Comparison of ENCODE assay signal across 8 cellular contexts in genomic region chr7:26863504-26864308, GRCh38. TPM values are rescaled to one million over a fixed set of nuclear protein-coding genes. Genes with fewer than 3 reads are reported as not detected.
DNase-seq lines count a peak whose midpoint lies in the region; ATAC-seq and TF ChIP-seq lines count a peak whose summit lies in the region.

No MANE protein-coding gene starts in this region.

- intact Hi-C loops in activated CD4-positive, alpha-beta memory T cell treated with anti-CD3 and anti-CD28 coated beads for 36 hours (cut with micrococcal nuclease) = loop anchor here (1.0 to 10.0 kb wide), 9 partner anchors 171 to 1681 kb away; partner anchors contain the start of genes HOXA1, NFE2L3 and SNX10

- DNase-seq in DMS114 treated with DMSO at 0.1 percent for 48 hours (lab: John Stamatoyannopoulos, UW; ENCODE audit: unreplicated experiment) (peak; percentile 30), LNCaP clone FGC (ENCODE audit: low read depth) (no peak), fibroblast of the aortic adventitia (ENCODE audit: low read depth) (peak; percentile 46), osteocyte (ENCODE audit: extremely low spot score, unreplicated experiment) (no peak), LoVo (ENCODE audit: low spot score) (no peak)
- peak; percentile 50 for DNase-seq in activated CD4-positive, alpha-beta memory T cell treated with anti-CD3 and anti-CD28 coated beads for 36 hours

- peak overlapping the region; percentile 74 for H3K27ac Mint-ChIP-seq in activated CD4-positive, alpha-beta memory T cell treated with anti-CD3 and anti-CD28 coated beads for 36 hours
- H3K27ac Mint-ChIP-seq in osteocyte (ENCODE audit: unreplicated experiment) = peak overlapping the region; percentile 87

- TF ChIP-seq CTCF in LNCaP clone FGC (IDR thresholded peaks at IDR 0.05; ENCODE audit: control insufficient read depth, extremely low read depth, insufficient read depth) = no peak
- no peak for TF ChIP-seq CTCF in fibroblast of the aortic adventitia (IDR thresholded peaks at IDR 0.05; ENCODE audit: insufficient read depth, low read length)
- no peak for TF ChIP-seq CTCF in osteocyte (IDR thresholded peaks at IDR 0.05)

- H3K36me3 Mint-ChIP-seq in activated CD4-positive, alpha-beta memory T cell treated with anti-CD3 and anti-CD28 coated beads for 36 hours = no peaks in the 10 kb centered on the region
- H3K36me3 Mint-ChIP-seq in osteocyte (ENCODE audit: unreplicated experiment) = no peaks in the 10 kb centered on the region

- CTCF ChIA-PET in activated CD4-positive, alpha-beta memory T cell treated with anti-CD3 and anti-CD28 coated beads for 36 hours (lab: Charles Lee) = interaction anchor here (1.3 kb wide), 1 partner anchor 297 kb away, joined by 3 read pairs; no protein-coding TSS in a partner anchor

- POLR2A ChIA-PET in activated CD4-positive, alpha-beta memory T cell treated with anti-CD3 and anti-CD28 coated beads for 36 hours (lab: Charles Lee) = no interaction called here

- peaks cover 30% of the 10 kb centered on the region for H3K27me3 Mint-ChIP-seq in activated CD4-positive, alpha-beta memory T cell treated with anti-CD3 and anti-CD28 coated beads for 36 hours
- H3K27me3 Mint-ChIP-seq in osteocyte (ENCODE audit: unreplicated experiment) = peaks cover 59% of the 10 kb centered on the region

- H3K4me3 ChIP-seq in LNCaP clone FGC (ENCODE audit: low read depth, low read length) (peak overlapping the region; percentile 81), fibroblast of the aortic adventitia (ENCODE audit: low read depth, low read length) (peak overlapping the region; percentile 75)

- H3K9me3 Mint-ChIP-seq in activated CD4-positive, alpha-beta memory T cell treated with anti-CD3 and anti-CD28 coated beads for 36 hours = no peaks in the 10 kb centered on the region
- H3K9me3 Mint-ChIP-seq in osteocyte (ENCODE audit: unreplicated experiment) = no peaks in the 10 kb centered on the region

- peak; percentile 29 for ATAC-seq in GM19452 (IDR thresholded peaks at IDR 0.05; ENCODE audit: unreplicated experiment)
- ATAC-seq in GM21526 (IDR thresholded peaks at IDR 0.05; ENCODE audit: low FRiP score, unreplicated experiment) = no peak

- peaks cover 18% of the 10 kb centered on the region for H3K4me1 Mint-ChIP-seq in activated CD4-positive, alpha-beta memory T cell treated with anti-CD3 and anti-CD28 coated beads for 36 hours (ENCODE audit: low read depth)
- peaks cover 13% of the 10 kb centered on the region for H3K4me1 Mint-ChIP-seq in osteocyte (ENCODE audit: unreplicated experiment)

- peak overlapping the region; percentile 95 for H3K4me3 Mint-ChIP-seq in activated CD4-positive, alpha-beta memory T cell treated with anti-CD3 and anti-CD28 coated beads for 36 hours
- peak overlapping the region; percentile 96 for H3K4me3 Mint-ChIP-seq in osteocyte (ENCODE audit: unreplicated experiment)

RNA-seq across cellular contexts. Expression of gene SKAP2, which starts 0.7 kb away (rescaled TPM):
- total RNA-seq in activated CD4-positive, alpha-beta memory T cell treated with anti-CD3 and anti-CD28 coated beads for 36 hours = 10 to 100 TPM; 11.2 to 11.9 TPM
- total RNA-seq in fibroblast of the aortic adventitia (ENCODE audit: low replicate concordance) (13.6 and 18.8 TPM in 2 replicates), osteocyte (11.7 and 13.7 TPM in 2 replicates)

Comparison
In these comparisons a context has a peak if more than half of its experiments do, and no peak if none do; other contexts are left out.
1. DNase-seq: peak in DMS114 treated with DMSO at 0.1 percent for 48 hours (single experiment), activated CD4-positive, alpha-beta memory T cell treated with anti-CD3 and anti-CD28 coated beads for 36 hours (single experiment) and fibroblast of the aortic adventitia (single experiment); none in LNCaP clone FGC (single experiment), osteocyte (single experiment) and LoVo (single experiment).